Comparison of ENCODE assay signal across 10 cellular contexts in genomic region chr6:168133186-168133585, GRCh38. TPM values are rescaled to one million over a fixed set of nuclear protein-coding genes. Genes with fewer than 3 reads are reported as not detected.
DNase-seq lines count a peak whose midpoint lies in the region; ATAC-seq, FAIRE-seq and TF ChIP-seq lines count a peak whose summit lies in the region.
"Had no signal": no experiment of that assay in that cellular context is flagged by ENCODE, and none has a peak within 500 bp of the region (broad histone marks: within the 10 kb centered on the region; RNA-seq: fewer than 3 reads in every experiment).

No MANE protein-coding gene starts in this region.

- H4K91ac ChIP-seq in IMR-90 (ENCODE audit: insufficient read depth, low read depth, low read length) (no peak overlapping the region), H1 (replicated peaks; ENCODE audit: insufficient read length, low read length) (no peak overlapping the region), mesenchymal stem cell (ENCODE audit: low read length) (no peak overlapping the region)

- POLR2A ChIA-PET in IMR-90 (lab: Charles Lee; ENCODE audit: unreplicated experiment) = no interaction called here
- POLR2A ChIA-PET in H1 (lab: Charles Lee; ENCODE audit: partially characterized antibody) = interaction anchor here (1.4 to 2.2 kb wide), 2 partner anchors 71 to 73 kb away, joined by 3 to 5 read pairs; no protein-coding TSS in a partner anchor

- H3K4me3 ChIP-seq in IMR-90 (ENCODE audit: insufficient read depth, low read depth, low read length) = no peak overlapping the region
- H3K4me3 ChIP-seq in H1 (ENCODE audit: extremely low read depth in 1 of 4, insufficient read depth in 2 of 4, low read depth in 3 of 4, low read length in 4 of 4) = no peak overlapping the region
- peak overlapping the region in 1 of 2 experiments; percentile 58 for H3K4me3 ChIP-seq in mesenchymal stem cell (ENCODE audit: insufficient read depth in 1 of 2, low read depth in 1 of 2, low read length in 2 of 2)
- peak overlapping the region; percentile 31 for H3K4me3 ChIP-seq in suprapubic skin

- H4K20me1 ChIP-seq in IMR-90 (ENCODE audit: insufficient read depth, low read length) = no peaks in the 10 kb centered on the region
- H4K20me1 ChIP-seq in H1 (replicated peaks in 1 of 2; ENCODE audit: control insufficient read depth in 1 of 2, insufficient read depth in 2 of 2, low read length in 2 of 2) = no peaks in the 10 kb centered on the region

- H3K9me1 ChIP-seq in IMR-90 (ENCODE audit: insufficient read depth, low read length) = no peaks in the 10 kb centered on the region

- H2BK20ac ChIP-seq in IMR-90 (ENCODE audit: low read depth, low read length) (no peak overlapping the region), H1 (ENCODE audit: low read length) (no peak overlapping the region)

- H3K4me2 ChIP-seq in IMR-90 (ENCODE audit: low read depth, low read length) (no peak overlapping the region; the same call in 1 of the 2 replicates), H1 (ENCODE audit: insufficient read depth in 1 of 2, low read depth in 2 of 2, low read length in 2 of 2) (peak overlapping the region in 1 of 2 experiments; percentile 4; a peak in 1 of 4 replicates), mesenchymal stem cell (ENCODE audit: low read length, poor library complexity, severe bottlenecking) (peak overlapping the region; percentile 38)

- WGBS in IMR-90 (ENCODE audit: extremely low coverage in 2 of 2, insufficient read length in 1 of 2), 2 experiments = 0% methylated on average over 1 of the region's 14 CpGs; no CpG with 5 or more reads in 1 of the 2 experiments
- 57% methylated on average over 14 of the region's 14 CpGs; no CpG with 5 or more reads in 1 of the 2 experiments for WGBS in H1 (ENCODE audit: extremely low coverage in 1 of 2, insufficient coverage in 1 of 2, insufficient read length in 1 of 2, insufficient replicate concordance in 2 of 2, low coverage in 1 of 2, low lambda C conversion rate in 2 of 2, missing lambda C conversion rate in 1 of 2), 2 experiments
- WGBS in mesenchymal stem cell = 21% methylated on average over 14 of the region's 14 CpGs
- WGBS in suprapubic skin = 30% methylated on average over 13 of the region's 14 CpGs

- H3K79me2 ChIP-seq in H1 (ENCODE audit: control insufficient read depth in 1 of 2, insufficient read depth in 2 of 2, low read length in 2 of 2) = no peaks in the 10 kb centered on the region

- H4K8ac ChIP-seq in IMR-90 (ENCODE audit: low read depth in 2 of 2, low read length in 2 of 2) (no peak overlapping the region), H1 (ENCODE audit: extremely low read depth, insufficient read depth, low read length) (no peak overlapping the region), mesenchymal stem cell (ENCODE audit: low read length) (peak overlapping the region; percentile 12)

- no peak for TF ChIP-seq CTCF in IMR-90 (conservative IDR thresholded peaks at IDR 0.05; ENCODE audit: low read depth, low read length)
- TF ChIP-seq CTCF in H1 (IDR thresholded peaks at IDR 0.05; ENCODE audit: control extremely low read depth in 1 of 3, insufficient read depth in 1 of 3, low read depth in 1 of 3, low read length in 3 of 3) = no peak
- TF ChIP-seq CTCF in suprapubic skin (IDR thresholded peaks at IDR 0.05) = no peak

- H3K9ac ChIP-seq in IMR-90 (ENCODE audit: low read depth, low read length) (no peak overlapping the region), H1 (replicated peaks in 1 of 4; ENCODE audit: extremely low read depth in 1 of 4, low read depth in 3 of 4, low read length in 3 of 4) (no peak overlapping the region), mesenchymal stem cell (ENCODE audit: low read length) (peak overlapping the region; percentile 71)

- H2BK15ac ChIP-seq in IMR-90 (ENCODE audit: low read depth, low read length) = no peak overlapping the region
- no peak overlapping the region for H2BK15ac ChIP-seq in H1 (ENCODE audit: low read length)
- no peak overlapping the region for H2BK15ac ChIP-seq in mesenchymal stem cell (ENCODE audit: low read depth, poor library complexity, severe bottlenecking)

- ATAC-seq in IMR-90 (ENCODE audit: low read depth) (peak; percentile 92), HG03432 (IDR thresholded peaks at IDR 0.05; ENCODE audit: unreplicated experiment) (no peak), HG03139 (IDR thresholded peaks at IDR 0.05; ENCODE audit: unreplicated experiment) (no peak), GM21528 (IDR thresholded peaks at IDR 0.05; ENCODE audit: low FRiP score, unreplicated experiment) (no peak)

- no peak for TF ChIP-seq POLR2A in IMR-90 (IDR thresholded peaks at IDR 0.05; ENCODE audit: low read depth, low read length)
- TF ChIP-seq POLR2A in H1 (IDR thresholded peaks at IDR 0.05; ENCODE audit: control extremely low read depth in 1 of 2, low read depth in 2 of 2, low read length in 2 of 2) = no peak
- no peak for TF ChIP-seq POLR2A in suprapubic skin (IDR thresholded peaks at IDR 0.05)

- H2BK5ac ChIP-seq in IMR-90 (ENCODE audit: low read depth, low read length, poor library complexity, severe bottlenecking) (no peak overlapping the region), H1 (ENCODE audit: low read depth, low read length) (no peak overlapping the region), mesenchymal stem cell (ENCODE audit: low read depth, low read length, poor library complexity, severe bottlenecking) (no peak overlapping the region)

- no peaks in the 10 kb centered on the region for H3K36me3 ChIP-seq in IMR-90 (ENCODE audit: control insufficient read depth, insufficient read depth, low read length)
- no peaks in the 10 kb centered on the region for H3K36me3 ChIP-seq in H1 (ENCODE audit: control insufficient read depth in 2 of 4, insufficient read depth in 4 of 4, low read length in 3 of 4)
- no peaks in the 10 kb centered on the region for H3K36me3 ChIP-seq in mesenchymal stem cell (ENCODE audit: control insufficient read depth in 1 of 2, insufficient read depth in 2 of 2, low read depth in 1 of 2, low read length in 2 of 2)
- no peaks in the 10 kb centered on the region for H3K36me3 ChIP-seq in suprapubic skin

- no peak for TF ChIP-seq RAD21 in IMR-90 (IDR thresholded peaks at IDR 0.05; ENCODE audit: low read length)
- no peak for TF ChIP-seq RAD21 in H1 (IDR thresholded peaks at IDR 0.05 in 1 of 2, conservative IDR thresholded peaks at IDR 0.05 in 1 of 2; ENCODE audit: low read depth in 2 of 2, low read length in 2 of 2)

- H2BK12ac ChIP-seq in H1 (ENCODE audit: low read depth, low read length) (no peak overlapping the region), mesenchymal stem cell (ENCODE audit: low read length in 2 of 2) (peak overlapping the region in 1 of 2 experiments; percentile 0)

- H3K4me1 Mint-ChIP-seq in activated naive CD4-positive, alpha-beta T cell treated with anti-CD3 and anti-CD28 coated beads, Interleukin-2, amount 10 ng/mL, durations not matched to agents 7 days and 5 days = no peaks in the 10 kb centered on the region

- H3K4ac ChIP-seq in IMR-90 (ENCODE audit: low read depth, low read length) (no peak overlapping the region), H1 (replicated peaks; ENCODE audit: insufficient read length, low read depth, low read length) (no peak overlapping the region), mesenchymal stem cell (ENCODE audit: low read depth in 1 of 2, low read length in 2 of 2) (no peak overlapping the region)

- H3K56ac ChIP-seq in IMR-90 (ENCODE audit: extremely low read depth, insufficient read depth, low read length) (no peak overlapping the region), H1 (replicated peaks; ENCODE audit: insufficient read length, low read depth, low read length) (no peak overlapping the region)

- no peak overlapping the region for H2AK9ac ChIP-seq in IMR-90 (replicated peaks; ENCODE audit: low read depth, low read length, poor library complexity)

- TF ChIP-seq EP300 in H1 (IDR thresholded peaks at IDR 0.05; ENCODE audit: borderline replicate concordance in 1 of 2, low read depth in 2 of 2, low read length in 2 of 2) (no peak), suprapubic skin (IDR thresholded peaks at IDR 0.05) (no peak)

- no peak overlapping the region for H3K4me3 Mint-ChIP-seq in activated naive CD4-positive, alpha-beta T cell treated with anti-CD3 and anti-CD28 coated beads, Interleukin-2, amount 10 ng/mL, durations not matched to agents 7 days and 5 days

- H4K5ac ChIP-seq in IMR-90 (ENCODE audit: low read depth, low read length) (no peak overlapping the region), H1 (ENCODE audit: insufficient read length, low read depth, low read length) (no peak overlapping the region)

- CTCF ChIA-PET in IMR-90 (lab: Yijun Ruan, JAX) = interaction anchor here (0.6 to 2.4 kb wide), 5 partner anchors 73 to 1551 kb away, joined by 3 to 10 read pairs (median 3); no protein-coding TSS in a partner anchor
- CTCF ChIA-PET in H1 (lab: Charles Lee; ENCODE audit: partially characterized antibody) = interaction anchor here (0.5 to 8.2 kb wide), 33 partner anchors 9 to 1285 kb away, joined by 3 to 73 read pairs (median 4); partner anchors contain the start of gene KIF25
- CTCF ChIA-PET in activated naive CD4-positive, alpha-beta T cell treated with anti-CD3 and anti-CD28 coated beads, Interleukin-2, amount 10 ng/mL, durations not matched to agents 7 days and 5 days (lab: Charles Lee) = no interaction called here

- H3K4me1 ChIP-seq in IMR-90 (ENCODE audit: control insufficient read depth, insufficient read depth, low read length) = peaks cover 2% of the 10 kb centered on the region; the same call in 1 of the 2 replicates
- H3K4me1 ChIP-seq in H1 (replicated peaks in 1 of 4; ENCODE audit: control insufficient read depth in 3 of 4, insufficient read depth in 4 of 4, low read length in 3 of 4) = peaks cover 7 to 18% (median 12%) of the 10 kb centered on the region in 4 experiments
- H3K4me1 ChIP-seq in mesenchymal stem cell (ENCODE audit: control insufficient read depth, insufficient read depth, low read depth, low read length) = peaks cover 13% of the 10 kb centered on the region
- H3K4me1 ChIP-seq in suprapubic skin = peaks cover 6% of the 10 kb centered on the region

- H3K27me3 ChIP-seq in IMR-90 (ENCODE audit: control insufficient read depth, insufficient read depth, low read length) (peaks cover 1% of the 10 kb centered on the region; the same call in 1 of the 2 replicates), H1 (replicated peaks in 1 of 4; ENCODE audit: control insufficient read depth in 3 of 4, extremely low read depth in 1 of 4, insufficient read depth in 3 of 4, low read length in 3 of 4) (peaks cover 0 to 12% (median 10%) of the 10 kb centered on the region in 4 experiments; a peak in 5 of 7 replicates), mesenchymal stem cell (ENCODE audit: control insufficient read depth in 1 of 2, insufficient read depth in 1 of 2, low read length in 2 of 2) (peaks cover 19 to 32% of the 10 kb centered on the region in 2 experiments), suprapubic skin (peaks cover 18% of the 10 kb centered on the region)

- H3K23ac ChIP-seq in IMR-90 (ENCODE audit: low read depth, low read length) (no peak overlapping the region), H1 (ENCODE audit: insufficient read length) (no peak overlapping the region), mesenchymal stem cell (ENCODE audit: low read length in 2 of 2) (no peak overlapping the region)

- H2BK120ac ChIP-seq in IMR-90 (ENCODE audit: low read depth, low read length) = no peak overlapping the region
- no peak overlapping the region for H2BK120ac ChIP-seq in H1 (replicated peaks; ENCODE audit: low read depth, low read length)
- no peak overlapping the region for H2BK120ac ChIP-seq in mesenchymal stem cell (ENCODE audit: low read depth, low read length)

- H3K27ac Mint-ChIP-seq in activated naive CD4-positive, alpha-beta T cell treated with anti-CD3 and anti-CD28 coated beads, Interleukin-2, amount 10 ng/mL, durations not matched to agents 7 days and 5 days = no peak overlapping the region

- peaks cover 40% of the 10 kb centered on the region for H3K27me3 Mint-ChIP-seq in activated naive CD4-positive, alpha-beta T cell treated with anti-CD3 and anti-CD28 coated beads, Interleukin-2, amount 10 ng/mL, durations not matched to agents 7 days and 5 days

- H3K27ac ChIP-seq in IMR-90 (ENCODE audit: insufficient read depth, low read length) (no peak overlapping the region), H1 (ENCODE audit: low read depth, low read length) (no peak overlapping the region), mesenchymal stem cell (ENCODE audit: low read length, poor library complexity, severe bottlenecking) (no peak overlapping the region), suprapubic skin (no peak overlapping the region)

- intact Hi-C loops in IMR-90 (cut with micrococcal nuclease) = loop anchor here (1.0 to 2.0 kb wide), 2 partner anchors 44 to 225 kb away; no protein-coding TSS in a partner anchor

- FAIRE-seq in H1 (lab: Jason Lieb, UNC) = no peak

- no peaks in the 10 kb centered on the region for H3K36me3 Mint-ChIP-seq in activated naive CD4-positive, alpha-beta T cell treated with anti-CD3 and anti-CD28 coated beads, Interleukin-2, amount 10 ng/mL, durations not matched to agents 7 days and 5 days

- H3K79me1 ChIP-seq in IMR-90 (ENCODE audit: low read depth in 1 of 2, low read length in 2 of 2) (no peaks in the 10 kb centered on the region), H1 (ENCODE audit: low read depth, low read length) (no peaks in the 10 kb centered on the region), mesenchymal stem cell (replicated peaks; ENCODE audit: low read length, poor library complexity, severe bottlenecking) (no peaks in the 10 kb centered on the region)

- H3K9me3 ChIP-seq in IMR-90 (ENCODE audit: control insufficient read depth, insufficient read depth, low read length) (no peaks in the 10 kb centered on the region), H1 (ENCODE audit: insufficient read depth in 2 of 2, low read depth in 1 of 2, low read length in 1 of 2) (no peaks in the 10 kb centered on the region), mesenchymal stem cell (ENCODE audit: control insufficient read depth, low read length) (no peaks in the 10 kb centered on the region), suprapubic skin (no peaks in the 10 kb centered on the region)

- dilution Hi-C loops in IMR-90 (cut with HindIII; ENCODE audit: low sequenced_read_pairs, unreplicated experiment) = no loop called here

- H3K14ac ChIP-seq in IMR-90 (replicated peaks; ENCODE audit: low read depth, low read length) (no peak overlapping the region), H1 (ENCODE audit: insufficient read length) (no peak overlapping the region), mesenchymal stem cell (ENCODE audit: low read length in 2 of 2) (no peak overlapping the region)

- H2AK5ac ChIP-seq in IMR-90 (ENCODE audit: low read depth, low read length) (no peak overlapping the region), H1 (ENCODE audit: low read depth, low read length) (no peak overlapping the region), mesenchymal stem cell (ENCODE audit: low read length, severe bottlenecking) (no peak overlapping the region)

- H3K18ac ChIP-seq in IMR-90 (ENCODE audit: low read depth, low read length) (no peak overlapping the region), H1 (ENCODE audit: extremely low read depth, low read length) (no peak overlapping the region), mesenchymal stem cell (ENCODE audit: low read depth in 1 of 2, low read length in 2 of 2) (no peak overlapping the region)

- peak overlapping the region; percentile 17 for H2AFZ ChIP-seq in IMR-90 (replicated peaks; ENCODE audit: low read length, poor library complexity)
- H2AFZ ChIP-seq in H1 (ENCODE audit: low read length) = no peak overlapping the region
- H2AFZ ChIP-seq in mesenchymal stem cell (ENCODE audit: low read depth, low read length) = no peak overlapping the region

- DNase-seq in IMR-90 = peak; percentile 53
- peak in 1 of 2 experiments; percentile 53 for DNase-seq in H1 (ENCODE audit: low read depth in 1 of 2, low spot score in 2 of 2)
- DNase-seq in mesenchymal stem cell = peak; percentile 85
- peak; percentile 37 to 68 for DNase-seq in suprapubic skin (ENCODE audit: low spot score in 2 of 2)
- DNase-seq in activated naive CD4-positive, alpha-beta T cell treated with anti-CD3 and anti-CD28 coated beads, Interleukin-2, amount 10 ng/mL, durations not matched to agents 7 days and 5 days = no peak
- DNase-seq: amniotic stem cell had no signal

- BruUV-seq in IMR-90 (replicated peaks; lab: Mats Ljungman, UMichigan) = no TSS peak

- in situ Hi-C loops in IMR-90 (cut with MboI; ENCODE audit: low sequenced_read_pairs) = no loop called here

- no peaks in the 10 kb centered on the region for H3K9me3 Mint-ChIP-seq in activated naive CD4-positive, alpha-beta T cell treated with anti-CD3 and anti-CD28 coated beads, Interleukin-2, amount 10 ng/mL, durations not matched to agents 7 days and 5 days

- H3K23me2 ChIP-seq in H1 (ENCODE audit: low read depth, low read length) = no peaks in the 10 kb centered on the region

RNA-seq across cellular contexts. Expression of gene FRMD1, which starts 54.2 kb away (rescaled TPM):
- total RNA-seq in IMR-90 (2012; rRNA removed) (not detected in 2 replicates), suprapubic skin (1 to 10 TPM in 2 of 4 donors, under 1 TPM in 2; 0.64 to 2.6 (median 1.5) TPM)
- polyA plus RNA-seq in IMR-90 (2012; rRNA removed) (not detected in 2 replicates), H1 (2011; rRNA removed) (0.36 and 0.69 TPM in 2 replicates)
- not detected in 2 replicates for polyA plus RNA-seq in IMR-90 (2012; cell fraction: cytosol; rRNA removed)
- polyA plus RNA-seq in IMR-90 (2012; cell fraction: nucleus; rRNA removed; ENCODE audit: low replicate concordance) = not detected in 2 replicates
- not detected in 2 replicates for total RNA-seq in H1 (2021; fragmentation: NEBNext Ultra II Directional; extraction: Animal tissue kit (Norgen Biotek cat#: 25700))
- 0.34 TPM for polyA plus RNA-seq in H1 (2011; cell fraction: cytosol; rRNA removed)
- polyA plus RNA-seq in H1 (2011; cell fraction: nucleus; rRNA removed) = 1.5 TPM
- 0.21 to 0.45 TPM (median 0.37 TPM) in 4 replicates for polyA plus RNA-seq in H1 (2012, experiment 1 of 2)
- 0.13 TPM for polyA plus RNA-seq in H1 (2012, experiment 2 of 2)
- polyA plus RNA-seq in H1 (2013, experiment 1 of 2) = 0.06 TPM
- 0.07 TPM for polyA plus RNA-seq in H1 (2013, experiment 2 of 2)
- 0.22 and 0.24 TPM in 2 replicates for polyA minus RNA-seq in H1 (2011; rRNA and poly(A)+ RNA removed)
- polyA minus RNA-seq in H1 (2011; cell fraction: cytosol; rRNA and poly(A)+ RNA removed) = not detected
- 0.50 TPM for polyA minus RNA-seq in H1 (2011; cell fraction: nucleus; rRNA and poly(A)+ RNA removed)
- polyA plus RNA-seq in mesenchymal stem cell (2013, experiment 1 of 2) = not detected
- not detected for polyA plus RNA-seq in mesenchymal stem cell (2013, experiment 2 of 2)
- total RNA-seq: kidney epithelial cell had no signal
